ENCODE assay signal across 15 cellular contexts in the genomic region with DNA sequence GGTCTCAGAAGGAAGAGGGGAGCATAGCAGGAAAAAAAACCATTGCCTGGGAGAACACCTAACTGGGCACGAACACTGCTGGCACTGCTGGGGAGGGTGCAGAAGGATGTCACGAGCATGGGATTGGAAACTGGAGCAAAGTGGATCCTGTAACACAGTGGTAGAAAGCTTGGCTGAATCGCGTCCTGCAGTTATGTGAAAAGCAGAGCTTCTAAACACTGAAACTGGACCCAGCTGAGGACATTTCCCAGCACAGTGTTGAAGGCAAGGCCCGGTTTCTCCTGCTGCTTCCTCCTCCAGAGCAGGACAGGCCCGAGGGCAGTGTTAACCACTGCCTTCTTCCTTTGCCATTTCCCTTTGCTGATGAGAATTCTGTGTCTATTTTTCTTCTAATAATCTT. TPM values are rescaled to one million over a fixed set of nuclear protein-coding genes. Genes with fewer than 3 reads are reported as not detected.
DNase-seq lines count a peak whose midpoint lies in the region; ATAC-seq and TF ChIP-seq lines count a peak whose summit lies in the region.
"Had no signal": no experiment of that assay in that cellular context is flagged by ENCODE, and none has a peak within 500 bp of the region (broad histone marks: within the 10 kb centered on the region; RNA-seq: fewer than 3 reads in every experiment).

No MANE protein-coding gene starts in this region.

- H3K9me3 ChIP-seq in mucosa of descending colon = peaks cover under 1% of the 10 kb centered on the region
- H3K9me3 ChIP-seq: heart right ventricle had no signal

- H3K4me1 ChIP-seq in mucosa of descending colon (ENCODE audit: low read depth) = peaks cover 25% of the 10 kb centered on the region

- H3K4me1 Mint-ChIP-seq in activated CD8-positive, alpha-beta memory T cell treated with anti-CD3 and anti-CD28 coated beads, Interleukin-2, amount 10 ng/mL, durations not matched to agents 7 days and 5 days = peaks cover 82% of the 10 kb centered on the region
- peaks cover 97% of the 10 kb centered on the region for H3K4me1 Mint-ChIP-seq in dendritic cell treated with granulocyte-macrophage colony-stimulating factor and Interleukin-4, amounts not matched to agents 40 ng/mL and 50 ng/mL, for 4 days (ENCODE audit: low read depth)
- peaks cover 8% of the 10 kb centered on the region for H3K4me1 Mint-ChIP-seq in type B pancreatic cell (ENCODE audit: unreplicated experiment)

- no peaks in the 10 kb centered on the region for H3K9me3 Mint-ChIP-seq in activated CD8-positive, alpha-beta memory T cell treated with anti-CD3 and anti-CD28 coated beads, Interleukin-2, amount 10 ng/mL, durations not matched to agents 7 days and 5 days (ENCODE audit: low read depth)
- H3K9me3 Mint-ChIP-seq in dendritic cell treated with granulocyte-macrophage colony-stimulating factor and Interleukin-4, amounts not matched to agents 40 ng/mL and 50 ng/mL, for 4 days = no peaks in the 10 kb centered on the region
- H3K9me3 Mint-ChIP-seq in type B pancreatic cell = no peaks in the 10 kb centered on the region
- H3K9me3 Mint-ChIP-seq: activated naive CD8-positive, alpha-beta T cell treated with anti-CD3 and anti-CD28 coated beads, Interleukin-2, amount 10 ng/mL, durations not matched to agents 7 days and 5 days had no signal

- no peak overlapping the region for H3K4me3 Mint-ChIP-seq in activated CD8-positive, alpha-beta memory T cell treated with anti-CD3 and anti-CD28 coated beads, Interleukin-2, amount 10 ng/mL, durations not matched to agents 7 days and 5 days
- H3K4me3 Mint-ChIP-seq in dendritic cell treated with granulocyte-macrophage colony-stimulating factor and Interleukin-4, amounts not matched to agents 40 ng/mL and 50 ng/mL, for 4 days = peak overlapping the region; percentile 33
- no peak overlapping the region for H3K4me3 Mint-ChIP-seq in type B pancreatic cell
- H3K4me3 Mint-ChIP-seq: activated naive CD8-positive, alpha-beta T cell treated with anti-CD3 and anti-CD28 coated beads, Interleukin-2, amount 10 ng/mL, durations not matched to agents 7 days and 5 days had no signal

- H3K36me3 ChIP-seq in mucosa of descending colon (ENCODE audit: low read depth) = no peaks in the 10 kb centered on the region

- no peak overlapping the region for H3K4me3 ChIP-seq in mucosa of descending colon
- H3K4me3 ChIP-seq: heart right ventricle, skin epidermis had no signal

- CTCF ChIA-PET in activated CD8-positive, alpha-beta memory T cell treated with anti-CD3 and anti-CD28 coated beads, Interleukin-2, amount 10 ng/mL, durations not matched to agents 7 days and 5 days (lab: Charles Lee) = no interaction called here

- peaks cover 47% of the 10 kb centered on the region for H3K36me3 Mint-ChIP-seq in activated CD8-positive, alpha-beta memory T cell treated with anti-CD3 and anti-CD28 coated beads, Interleukin-2, amount 10 ng/mL, durations not matched to agents 7 days and 5 days
- H3K36me3 Mint-ChIP-seq in dendritic cell treated with granulocyte-macrophage colony-stimulating factor and Interleukin-4, amounts not matched to agents 40 ng/mL and 50 ng/mL, for 4 days (ENCODE audit: low read depth) = peaks cover 79% of the 10 kb centered on the region
- peaks cover 23% of the 10 kb centered on the region for H3K36me3 Mint-ChIP-seq in type B pancreatic cell

- no peak for TF ChIP-seq CTCF in mucosa of descending colon (IDR thresholded peaks at IDR 0.05)
- no peak for TF ChIP-seq CTCF in type B pancreatic cell (conservative IDR thresholded peaks at IDR 0.05)

- H3K27ac Mint-ChIP-seq in activated CD8-positive, alpha-beta memory T cell treated with anti-CD3 and anti-CD28 coated beads, Interleukin-2, amount 10 ng/mL, durations not matched to agents 7 days and 5 days = no peak overlapping the region
- peak overlapping the region; percentile 71 for H3K27ac Mint-ChIP-seq in dendritic cell treated with granulocyte-macrophage colony-stimulating factor and Interleukin-4, amounts not matched to agents 40 ng/mL and 50 ng/mL, for 4 days
- peak overlapping the region; percentile 43 for H3K27ac Mint-ChIP-seq in type B pancreatic cell
- H3K27ac Mint-ChIP-seq: nephron had no signal

- peak; percentile 32 for DNase-seq in activated CD8-positive, alpha-beta memory T cell treated with anti-CD3 and anti-CD28 coated beads, Interleukin-2, amount 10 ng/mL, durations not matched to agents 7 days and 5 days
- no peak for DNase-seq in activated CD8-positive, alpha-beta memory T cell treated with anti-CD3 and anti-CD28 coated beads, Interleukin-2, amount 50 U/mL, for 4 hours
- no peak for DNase-seq in mucosa of descending colon
- peak; percentile 31 for DNase-seq in type B pancreatic cell (ENCODE audit: extremely low spot score, unreplicated experiment)
- no peak for DNase-seq in NCI-H226
- DNase-seq in anterior cingulate cortex (lab: John Stamatoyannopoulos, UW) = no peak
- no peak for DNase-seq in D341Med (ENCODE audit: low spot score)
- DNase-seq: activated naive CD8-positive, alpha-beta T cell treated with anti-CD3 and anti-CD28 coated beads, Interleukin-2, amount 10 ng/mL, durations not matched to agents 7 days and 5 days; heart right ventricle had no signal

- intact Hi-C loops in dendritic cell treated with granulocyte-macrophage colony-stimulating factor and Interleukin-4, amounts not matched to agents 40 ng/mL and 50 ng/mL, for 4 days (cut with micrococcal nuclease) = no loop called here
- intact Hi-C loops in mucosa of descending colon (cut with DNase I, micrococcal nuclease) = no loop called here

- ATAC-seq in activated CD8-positive, alpha-beta memory T cell treated with anti-CD3 and anti-CD28 coated beads, Interleukin-2, amount 10 ng/mL, durations not matched to agents 7 days and 5 days = no peak
- ATAC-seq in mucosa of descending colon = peak; percentile 60
- ATAC-seq: esophagus mucosa, HCT116 had no signal

- no peaks in the 10 kb centered on the region for H3K27me3 Mint-ChIP-seq in activated CD8-positive, alpha-beta memory T cell treated with anti-CD3 and anti-CD28 coated beads, Interleukin-2, amount 10 ng/mL, durations not matched to agents 7 days and 5 days
- H3K27me3 Mint-ChIP-seq in dendritic cell treated with granulocyte-macrophage colony-stimulating factor and Interleukin-4, amounts not matched to agents 40 ng/mL and 50 ng/mL, for 4 days = no peaks in the 10 kb centered on the region
- no peaks in the 10 kb centered on the region for H3K27me3 Mint-ChIP-seq in type B pancreatic cell
- H3K27me3 Mint-ChIP-seq: activated naive CD8-positive, alpha-beta T cell treated with anti-CD3 and anti-CD28 coated beads, Interleukin-2, amount 10 ng/mL, durations not matched to agents 7 days and 5 days had no signal

RNA-seq across cellular contexts. Expression of a gene that starts 6.7 kb away (rescaled TPM):
- total RNA-seq in activated CD8-positive, alpha-beta memory T cell treated with anti-CD3 and anti-CD28 coated beads, Interleukin-2, amount 10 ng/mL, durations not matched to agents 7 days and 5 days = 10 to 100 TPM; 47.5 to 56.0 TPM
- 10 to 100 TPM; 46.3 to 51.5 (median 47.3) TPM for total RNA-seq in mucosa of descending colon
- 71.6 and 72.8 TPM in 2 replicates for total RNA-seq in type B pancreatic cell (ENCODE audit: low replicate concordance)

RNA-seq across cellular contexts. Expression of a gene that starts 36.7 kb away (rescaled TPM):
- total RNA-seq in activated CD8-positive, alpha-beta memory T cell treated with anti-CD3 and anti-CD28 coated beads, Interleukin-2, amount 10 ng/mL, durations not matched to agents 7 days and 5 days = 100 to 1,000 TPM; 177 to 202 TPM
- total RNA-seq in mucosa of descending colon (1 to 10 TPM; 1.4 to 2.3 (median 1.7) TPM), type B pancreatic cell (ENCODE audit: low replicate concordance) (not detected in 2 replicates)
- total RNA-seq: chondrocyte had no signal

Comparison
In these comparisons a context has a peak if more than half of its experiments do, and no peak if none do; other contexts are left out.
1. DNase-seq: peak in activated CD8-positive, alpha-beta memory T cell treated with anti-CD3 and anti-CD28 coated beads, Interleukin-2, amount 10 ng/mL, durations not matched to agents 7 days and 5 days (single experiment) and type B pancreatic cell (single experiment); none in activated CD8-positive, alpha-beta memory T cell treated with anti-CD3 and anti-CD28 coated beads, Interleukin-2, amount 50 U/mL, for 4 hours (single experiment), mucosa of descending colon (0 of 3), NCI-H226 (single experiment), anterior cingulate cortex (0 of 58) and D341Med (single experiment).
2. RNA of a gene that starts 36.7 kb away (total RNA-seq): 177 to 202 TPM in activated CD8-positive, alpha-beta memory T cell treated with anti-CD3 and anti-CD28 coated beads, Interleukin-2, amount 10 ng/mL, durations not matched to agents 7 days and 5 days; 1.4 to 2.3 TPM in mucosa of descending colon and not detected in type B pancreatic cell; every median in the first group is over 10 times any median in the second.